In genomic region chr7:150335101-150335773, GRCh38 we compare ENCODE assay signal across 1 cellular context.
TF ChIP-seq lines count a peak whose summit lies in the region.

No MANE protein-coding gene starts in this region.

TF ChIP-seq in IMR-90, 13 proteins besides CTCF, POLR2A, EP300 and RAD21:
- TF ChIP-seq SMC3 (IDR thresholded peaks at IDR 0.05; ENCODE audit: low read depth, low read length) (no peak), BHLHE40 (IDR thresholded peaks at IDR 0.05; ENCODE audit: low read depth, low read length) (no peak), MAZ (IDR thresholded peaks at IDR 0.05; ENCODE audit: borderline replicate concordance, low read depth, low read length) (peak; percentile 62; the same call in 1 of the 2 replicates), CEBPB (IDR thresholded peaks at IDR 0.05; ENCODE audit: low read depth, low read length) (peak; percentile 97)
